In genomic region chr4:41076481-41076880, GRCh38 we compare ENCODE assay signal across 29 cellular contexts.
"Had no signal": no experiment of that assay in that cellular context is flagged by ENCODE, and none has a peak within 500 bp of the region (broad histone marks: within the 10 kb centered on the region; RNA-seq: fewer than 3 reads in every experiment).

No MANE protein-coding gene starts in this region.

- DNase-seq: hippocampal formation; kidney glomerular epithelial cell; left colon; left lung; lower lobe of right lung; mammary epithelial cell; mesenchymal stem cell; midbrain; mucosa of descending colon; naive thymus-derived CD4-positive, alpha-beta T cell; ovary; posterior cingulate gyrus; retina; right cardiac atrium; stimulated activated CD4-positive, alpha-beta T cell treated with anti-CD3 and anti-CD28 coated beads, Interleukin-12 subunit alpha, Interleukin-12 subunit beta, amount 100 ng/mL, for 4 hours; stimulated activated CD4-positive, alpha-beta T cell treated with anti-CD3 and anti-CD28 coated beads, Interleukin-15, amount 100 ng/mL, for 24 hours; stimulated activated CD4-positive, alpha-beta T cell treated with anti-CD3 and anti-CD28 coated beads, Interleukin-2, amount 100 ng/mL, for 24 hours; stimulated activated CD4-positive, alpha-beta T cell treated with anti-CD3 and anti-CD28 coated beads, Interleukin-4, amount 100 ng/mL, for 1 hour; stimulated activated naive B cell treated with anti-CD40 and anti-IgM and Interleukin-4, amounts not matched to agents 10 μg/mL and 1 μg/mL and 100 μg/mL, for 72 hours; stimulated activated naive CD8-positive, alpha-beta T cell treated with anti-CD3 and anti-CD28 coated beads, Interleukin-15, Interleukin-2, amounts not matched to agents 100 U/mL and 50 U/mL, for 24 hours; stomach; testis; thyroid gland; transverse colon; upper lobe of right lung had no signal

- H3K27me3 ChIP-seq: left lung, ovary, stomach, testis, thyroid gland, transverse colon, upper lobe of right lung had no signal

- H3K27ac ChIP-seq: left lung, lower lobe of right lung, ovary, prostate gland, skin epidermis, stomach, testis, thyroid gland, transverse colon, upper lobe of right lung had no signal

- ATAC-seq: left colon; left lung; lower lobe of right lung; mucosa of descending colon; naive thymus-derived CD4-positive, alpha-beta T cell; natural killer cell treated with Interleukin-12 subunit alpha and Interleukin-12 subunit beta and Interleukin-15 and Interleukin-18, amount 100 ng/mL, for 72 hours; right cardiac atrium; sciatic nerve; stimulated activated naive B cell treated with anti-CD40 and anti-IgM and Interleukin-4, amounts not matched to agents 10 μg/mL and 1 μg/mL and 100 μg/mL, for 72 hours; stimulated activated naive CD8-positive, alpha-beta T cell treated with anti-CD3 and anti-CD28 coated beads, Interleukin-15, Interleukin-2, amounts not matched to agents 100 U/mL and 50 U/mL, for 24 hours; upper lobe of right lung had no signal
